38 cellular contexts compared by ENCODE assay signal in the genomic region with DNA sequence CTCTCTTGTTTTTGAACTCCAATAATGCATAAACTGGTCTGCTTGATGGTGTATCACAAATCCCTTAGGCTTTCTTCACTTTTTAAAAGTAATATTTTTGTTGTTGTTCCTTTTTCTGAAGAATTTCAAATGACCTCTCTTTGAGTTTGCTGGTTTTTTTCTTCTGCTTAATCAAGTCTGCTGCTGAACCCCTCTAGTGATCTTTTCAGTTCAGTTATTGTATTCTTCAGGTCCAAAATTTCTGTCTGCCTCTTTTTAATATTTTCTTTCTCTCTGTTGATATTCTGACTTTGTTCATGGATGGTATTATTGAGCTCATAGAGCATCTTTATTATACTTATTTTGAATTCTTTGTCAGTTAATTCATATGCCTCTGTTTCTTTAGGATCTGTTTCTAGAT.
"Had no signal": no experiment of that assay in that cellular context is flagged by ENCODE, and none has a peak within 500 bp of the region (broad histone marks: within the 10 kb centered on the region; RNA-seq: fewer than 3 reads in every experiment).

No MANE protein-coding gene starts in this region.

- H3K27me3 Mint-ChIP-seq: brain had no signal

- FAIRE-seq: bronchial epithelial cell had no signal

- DNase-seq: activated effector memory CD4-positive, alpha-beta T cell treated with anti-CD3 and anti-CD28 coated beads, Interleukin-2, amount 50 U/mL, for 16 hours; activated effector memory CD4-positive, alpha-beta T cell treated with Interleukin-2 at 50 U/mL for 16 hours; activated gamma-delta T cell; activated gamma-delta T cell treated with Interleukin-2 at 50 U/mL for 16 hours; activated naive CD4-positive, alpha-beta T cell; activated naive CD4-positive, alpha-beta T cell treated with anti-CD3 and anti-CD28 coated beads, Interleukin-2, amount 10 ng/mL, durations not matched to agents 7 days and 5 days; activated naive CD4-positive, alpha-beta T cell treated with anti-CD3 and anti-CD28 coated beads, Interleukin-2, amount 50 U/mL, for 16 hours; activated naive CD4-positive, alpha-beta T cell treated with Interleukin-2 at 50 U/mL for 16 hours; activated naive CD8-positive, alpha-beta T cell treated with anti-CD3 and anti-CD28 coated beads for 36 hours; activated naive CD8-positive, alpha-beta T cell treated with anti-CD3 and anti-CD28 coated beads, Interleukin-2, amount 10 ng/mL, durations not matched to agents 7 days and 5 days; activated naive CD8-positive, alpha-beta T cell treated with anti-CD3 and anti-CD28 coated beads, Interleukin-2, amount 50 U/mL, for 24 hours; activated T-cell treated with anti-CD3 and anti-CD28 coated beads, Interleukin-2, amount 50 U/mL, for 1 hour; activated T-cell treated with anti-CD3 and anti-CD28 coated beads, Interleukin-2, amount 50 U/mL, for 24 hours; activated T-cell treated with anti-CD3 and anti-CD28 coated beads, Interleukin-2, amount 50 U/mL, for 4 hours; activated T-cell treated with anti-CD3 and anti-CD28 coated beads, Interleukin-2, amount 50 U/mL, for 48 hours; activated T-cell treated with anti-CD3 and anti-CD28 coated beads, Interleukin-2, amount 50 U/mL, for 72 hours; adrenal gland; amniotic stem cell; amygdala; anterior cingulate cortex; aorta; body of pancreas; brain microvascular endothelial cell; caudate nucleus; central memory CD4-positive, alpha-beta T cell; cerebellar nuclear complex had no signal

- H3K4me3 ChIP-seq: adrenal gland, ascending aorta, body of pancreas, breast epithelium, cardiac muscle cell had no signal

- H3K27me3 ChIP-seq: adrenal gland, ascending aorta, body of pancreas, brain microvascular endothelial cell, breast epithelium, cardiac muscle cell had no signal

- H3K9me3 ChIP-seq: adrenal gland, ascending aorta, body of pancreas had no signal

- H3K4me1 ChIP-seq: adrenal gland, ascending aorta, body of pancreas, breast epithelium had no signal

- H3K4me3 Mint-ChIP-seq: activated naive CD4-positive, alpha-beta T cell treated with anti-CD3 and anti-CD28 coated beads, Interleukin-2, amount 10 ng/mL, durations not matched to agents 7 days and 5 days; activated naive CD4-positive, alpha-beta T cell treated with anti-CD3 and anti-CD28 coated beads, Interleukin-2, amount 50 U/mL, for 24 hours; activated naive CD8-positive, alpha-beta T cell; activated naive CD8-positive, alpha-beta T cell treated with anti-CD3 and anti-CD28 coated beads for 36 hours; activated naive CD8-positive, alpha-beta T cell treated with anti-CD3 and anti-CD28 coated beads, Interleukin-2, amount 10 ng/mL, durations not matched to agents 7 days and 5 days; activated naive CD8-positive, alpha-beta T cell treated with anti-CD3 and anti-CD28 coated beads, Interleukin-2, amount 50 U/mL, for 24 hours; activated T-cell treated with anti-CD3 and anti-CD28 coated beads, Interleukin-2, amount 50 U/mL, for 24 hours; activated T-cell treated with anti-CD3 and anti-CD28 coated beads, Interleukin-2, amount 50 U/mL, for 4 hours; activated T-cell treated with anti-CD3 and anti-CD28 coated beads, Interleukin-2, amount 50 U/mL, for 72 hours; activated T-helper 1 cell treated with anti-CD3 and anti-CD28 coated beads, Interleukin-12 subunit alpha, Interleukin-12 subunit beta, Interleukin-2, Interleukin-4 antibody, amounts not matched to agents 30 ng/mL and 10 ng/mL and 1 ng/mL, durations not matched to agents 14 hours and 24 hours and 36 hours; activated T-helper 17 cell treated with anti-CD3 and anti-CD28 coated beads, Interleukin-2, amount 50 U/mL, for 72 hours; brain; central memory CD8-positive, alpha-beta T cell had no signal

- H3K36me3 ChIP-seq: adrenal gland, brain microvascular endothelial cell, breast epithelium, cardiac muscle cell had no signal

- H3K27ac ChIP-seq: adrenal gland, ascending aorta, body of pancreas, brain microvascular endothelial cell, breast epithelium, cardiac muscle cell had no signal

- H3K36me3 Mint-ChIP-seq: activated naive CD4-positive, alpha-beta T cell treated with anti-CD3 and anti-CD28 coated beads, Interleukin-2, amount 10 ng/mL, durations not matched to agents 7 days and 5 days; activated naive CD4-positive, alpha-beta T cell treated with anti-CD3 and anti-CD28 coated beads, Interleukin-2, amount 50 U/mL, for 24 hours had no signal

- H3K27ac Mint-ChIP-seq: activated naive CD4-positive, alpha-beta T cell treated with anti-CD3 and anti-CD28 coated beads, Interleukin-2, amount 10 ng/mL, durations not matched to agents 7 days and 5 days; activated naive CD4-positive, alpha-beta T cell treated with anti-CD3 and anti-CD28 coated beads, Interleukin-2, amount 50 U/mL, for 24 hours; activated naive CD4-positive, alpha-beta T cell treated with anti-CD3 and anti-CD28 coated beads, Interleukin-2, amount 50 U/mL, for 72 hours; activated naive CD8-positive, alpha-beta T cell; activated naive CD8-positive, alpha-beta T cell treated with anti-CD3 and anti-CD28 coated beads for 36 hours; activated naive CD8-positive, alpha-beta T cell treated with anti-CD3 and anti-CD28 coated beads, Interleukin-2, amount 10 ng/mL, durations not matched to agents 7 days and 5 days; activated naive CD8-positive, alpha-beta T cell treated with anti-CD3 and anti-CD28 coated beads, Interleukin-2, amount 50 U/mL, for 24 hours; activated T-cell treated with anti-CD3 and anti-CD28 coated beads, Interleukin-2, amount 50 U/mL, for 24 hours; activated T-cell treated with anti-CD3 and anti-CD28 coated beads, Interleukin-2, amount 50 U/mL, for 72 hours; activated T-helper 1 cell treated with anti-CD3 and anti-CD28 coated beads, Interleukin-12 subunit alpha, Interleukin-12 subunit beta, Interleukin-2, Interleukin-4 antibody, amounts not matched to agents 30 ng/mL and 10 ng/mL and 1 ng/mL, durations not matched to agents 14 hours and 24 hours and 36 hours; activated T-helper 17 cell treated with anti-CD3 and anti-CD28 coated beads, Interleukin-2, amount 50 U/mL, for 72 hours; activated T-helper 2 cell treated with anti-CD3 and anti-CD28 coated beads, Interferon-gamma antibody, Interleukin-2, Interleukin-4, amounts not matched to agents 10 μg/mL and 5 μg/mL and 100 μg/mL, durations not matched to agents 14 hours and 24 hours and 36 hours; brain had no signal

- H3K9me3 Mint-ChIP-seq: activated naive CD4-positive, alpha-beta T cell treated with anti-CD3 and anti-CD28 coated beads, Interleukin-2, amount 10 ng/mL, durations not matched to agents 7 days and 5 days; activated T-helper 17 cell treated with anti-CD3 and anti-CD28 coated beads, Interleukin-2, amount 50 U/mL, for 72 hours had no signal

- ATAC-seq: activated naive CD4-positive, alpha-beta T cell treated with anti-CD3 and anti-CD28 coated beads, Interleukin-2, amount 50 U/mL, for 72 hours; activated naive CD8-positive, alpha-beta T cell treated with anti-CD3 and anti-CD28 coated beads, Interleukin-2, amount 50 U/mL, for 24 hours; activated T-cell treated with anti-CD3 and anti-CD28 coated beads, Interleukin-2, amount 50 U/mL, for 4 hours; activated T-cell treated with anti-CD3 and anti-CD28 coated beads, Interleukin-2, amount 50 U/mL, for 72 hours; activated T-helper 17 cell treated with anti-CD3 and anti-CD28 coated beads, Interleukin-2, amount 50 U/mL, for 72 hours; body of pancreas had no signal

- H3K4me1 Mint-ChIP-seq: activated naive CD4-positive, alpha-beta T cell treated with anti-CD3 and anti-CD28 coated beads, Interleukin-2, amount 10 ng/mL, durations not matched to agents 7 days and 5 days; activated naive CD4-positive, alpha-beta T cell treated with anti-CD3 and anti-CD28 coated beads, Interleukin-2, amount 50 U/mL, for 24 hours; activated naive CD8-positive, alpha-beta T cell treated with anti-CD3 and anti-CD28 coated beads for 36 hours; activated naive CD8-positive, alpha-beta T cell treated with anti-CD3 and anti-CD28 coated beads, Interleukin-2, amount 10 ng/mL, durations not matched to agents 7 days and 5 days; activated naive CD8-positive, alpha-beta T cell treated with anti-CD3 and anti-CD28 coated beads, Interleukin-2, amount 50 U/mL, for 24 hours; activated T-helper 17 cell treated with anti-CD3 and anti-CD28 coated beads, Interleukin-2, amount 50 U/mL, for 72 hours; brain; central memory CD8-positive, alpha-beta T cell had no signal
